ENCODE assay signal across 12 cellular contexts in the genomic region with DNA sequence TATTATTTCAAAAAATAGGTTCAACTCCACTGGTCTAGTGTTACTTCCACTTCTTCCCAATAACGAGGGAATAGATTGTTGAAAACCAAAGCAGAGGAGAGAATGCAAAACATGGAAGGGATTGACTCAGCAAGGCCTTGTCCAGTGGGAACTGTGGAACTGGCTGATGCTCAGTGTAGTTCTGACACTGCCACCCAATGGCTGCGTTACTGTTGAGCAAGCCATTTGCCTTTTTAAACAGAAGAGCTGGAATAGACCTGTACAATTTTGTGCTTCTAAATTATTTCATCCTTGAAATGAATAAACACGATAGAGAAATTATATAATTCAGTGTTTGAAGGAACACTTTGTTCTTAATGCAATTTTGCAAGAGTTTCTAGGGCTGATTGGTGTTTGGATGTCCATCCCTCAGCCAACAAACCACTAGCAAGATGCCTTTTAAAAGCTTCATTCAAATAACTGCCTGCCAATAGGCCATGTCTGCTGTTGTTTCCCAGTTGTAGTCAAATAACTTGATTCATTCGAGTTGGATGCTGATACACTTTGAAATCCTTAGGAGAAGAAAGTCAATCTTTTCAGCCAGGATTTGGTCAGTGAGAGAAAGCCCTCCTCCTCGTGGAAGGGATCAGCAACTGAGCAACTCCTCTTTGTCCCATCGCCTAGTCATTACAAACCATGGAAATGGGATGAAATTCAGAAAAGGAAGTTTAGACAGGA. TPM values are rescaled to one million over a fixed set of nuclear protein-coding genes. Genes with fewer than 3 reads are reported as not detected.
DNase-seq lines count a peak whose midpoint lies in the region; ATAC-seq and TF ChIP-seq lines count a peak whose summit lies in the region.
"Had no signal": no experiment of that assay in that cellular context is flagged by ENCODE, and none has a peak within 500 bp of the region (broad histone marks: within the 10 kb centered on the region; RNA-seq: fewer than 3 reads in every experiment).

No MANE protein-coding gene starts in this region.

- POLR2A ChIA-PET in SK-N-SH (lab: Yijun Ruan, JAX), result no interaction called here

- H3K4me2 ChIP-seq in SK-N-SH, result no peak overlapping the region

- H3K27me3 ChIP-seq in SK-N-SH (ENCODE audit: insufficient read depth) (no peaks in the 10 kb centered on the region), cardiac muscle cell (no peaks in the 10 kb centered on the region), rectal smooth muscle tissue (ENCODE audit: control insufficient read depth, insufficient read depth, low read length) (no peaks in the 10 kb centered on the region)

- no peaks in the 10 kb centered on the region for H3K9me3 ChIP-seq in SK-N-SH
- H3K9me3 ChIP-seq in cardiac muscle cell (ENCODE audit: low read depth), result no peaks in the 10 kb centered on the region

- 68% methylated on average over 6 of the region's 6 CpGs for WGBS in SK-N-SH (ENCODE audit: low lambda C conversion rate)

- CTCF ChIA-PET in SK-N-SH (lab: Yijun Ruan, JAX), result interaction anchor here (0.8 to 1.9 kb wide), 3 partner anchors 10 to 82 kb away, joined by 3 to 5 read pairs (median 4); no protein-coding TSS in a partner anchor

- no peak for TF ChIP-seq EP300 in SK-N-SH (IDR thresholded peaks at IDR 0.05; ENCODE audit: borderline replicate concordance in 1 of 2, low read depth in 1 of 2, low read length in 1 of 2)

- H3K79me2 ChIP-seq in SK-N-SH (ENCODE audit: insufficient read depth), result no peaks in the 10 kb centered on the region

- no peaks in the 10 kb centered on the region for H4K20me1 ChIP-seq in SK-N-SH (ENCODE audit: insufficient read depth)

- H3K9me2 ChIP-seq in SK-N-SH, result no peaks in the 10 kb centered on the region

- H3K4me3 ChIP-seq in SK-N-SH (ENCODE audit: low read depth in 2 of 2, low read length in 1 of 2) (no peak overlapping the region), cardiac muscle cell (no peak overlapping the region), rectal smooth muscle tissue (ENCODE audit: low read length) (no peak overlapping the region)

- H3F3A ChIP-seq in SK-N-SH (replicated peaks; ENCODE audit: insufficient read depth), result no peaks in the 10 kb centered on the region

- no peak overlapping the region for H2AFZ ChIP-seq in SK-N-SH (ENCODE audit: low read depth)

- ATAC-seq in HG02588 (IDR thresholded peaks at IDR 0.05; ENCODE audit: unreplicated experiment), result no peak

- H3K9ac ChIP-seq in SK-N-SH, result no peak overlapping the region
- no peak overlapping the region for H3K9ac ChIP-seq in rectal smooth muscle tissue (ENCODE audit: low read length)

- no peak for DNase-seq in SK-N-SH
- peak in 1 of 2 donors; percentile 74 for DNase-seq in cardiac muscle cell (ENCODE audit: low read depth in 1 of 2, low spot score in 1 of 2)
- DNase-seq in effector CD8-positive, alpha-beta T cell (lab: John Stamatoyannopoulos, UW), result no peak
- no peak for DNase-seq in DMS79 (lab: John Stamatoyannopoulos, UW)
- DNase-seq in NCI-H146 treated with DMSO at 0.1 percent for 48 hours (lab: John Stamatoyannopoulos, UW; ENCODE audit: unreplicated experiment), result no peak
- DNase-seq: DMS79 treated with DMSO at 0.1 percent for 48 hours; naive B cell; NCI-H2081 treated with DMSO at 0.1 percent for 48 hours; stimulated activated CD8-positive, alpha-beta memory T cell treated with anti-CD3 and anti-CD28 coated beads, Interleukin-4, amount 100 ng/mL, for 48 hours had no signal

- H3K36me3 ChIP-seq in SK-N-SH (replicated peaks in 1 of 2; ENCODE audit: control insufficient read depth in 1 of 2, insufficient read depth in 2 of 2, low read length in 1 of 2) (no peaks in the 10 kb centered on the region), cardiac muscle cell (no peaks in the 10 kb centered on the region), rectal smooth muscle tissue (ENCODE audit: control insufficient read depth, insufficient read depth, low read length) (no peaks in the 10 kb centered on the region)

- TF ChIP-seq CTCF in GM12872 (IDR thresholded peaks at IDR 0.05; ENCODE audit: insufficient read depth, low read depth, low read length) (peak; percentile 18; the same call in 1 of the 3 replicates), SK-N-SH (IDR thresholded peaks at IDR 0.05) (peak; percentile 30), cardiac muscle cell (IDR thresholded peaks at IDR 0.05; ENCODE audit: low read depth, low read length) (peak; percentile 20)

- H3K27ac ChIP-seq in SK-N-SH (ENCODE audit: low read depth in 2 of 2, low read length in 1 of 2) (no peak overlapping the region), cardiac muscle cell (no peak overlapping the region), rectal smooth muscle tissue (ENCODE audit: low read depth, low read length) (peak overlapping the region; percentile 58)

- H3K4me1 ChIP-seq in SK-N-SH (ENCODE audit: control insufficient read depth in 1 of 2, insufficient read depth in 2 of 2, low read depth in 1 of 2, low read length in 1 of 2) (peaks cover 4 to 19% of the 10 kb centered on the region in 2 experiments), cardiac muscle cell (ENCODE audit: low read depth) (peaks cover 4% of the 10 kb centered on the region), rectal smooth muscle tissue (ENCODE audit: control insufficient read depth, insufficient read depth, low read length) (peaks cover 12% of the 10 kb centered on the region)

- TF ChIP-seq RAD21 in SK-N-SH (IDR thresholded peaks at IDR 0.05; ENCODE audit: low read length), result peak; percentile 51

TF ChIP-seq in SK-N-SH, 30 proteins besides CTCF, POLR2A, EP300 and RAD21:
- TF ChIP-seq SMC3 (IDR thresholded peaks at IDR 0.05; ENCODE audit: low read depth, low read length), result peak; percentile 41
- TF ChIP-seq, protein P1, sequence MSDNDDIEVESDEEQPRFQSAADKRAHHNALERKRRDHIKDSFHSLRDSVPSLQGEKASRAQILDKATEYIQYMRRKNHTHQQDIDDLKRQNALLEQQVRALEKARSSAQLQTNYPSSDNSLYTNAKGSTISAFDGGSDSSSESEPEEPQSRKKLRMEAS (IDR thresholded peaks at IDR 0.05; ENCODE audit: low read depth), result no peak
- TF ChIP-seq NFIC (IDR thresholded peaks at IDR 0.05; ENCODE audit: borderline replicate concordance), result no peak

RNA-seq across cellular contexts. Expression of a gene that starts 7.2 kb away (rescaled TPM):
- 76.2 and 109 TPM in 2 replicates for polyA plus RNA-seq in SK-N-SH (2012; rRNA removed)
- 103 and 113 TPM in 2 replicates for polyA plus RNA-seq in SK-N-SH (2012; cell fraction: cytosol; rRNA removed)
- polyA plus RNA-seq in SK-N-SH (2012; cell fraction: nucleus; rRNA removed), result 41.9 and 53.5 TPM in 2 replicates
- total RNA-seq in cardiac muscle cell, result 1.4 TPM in 1 of 2 replicates, not detected in the other
- 1.1 TPM in 1 of 2 replicates, not detected in the other for polyA plus RNA-seq in cardiac muscle cell

RNA-seq across cellular contexts. Expression of a gene that starts 45.5 kb away (rescaled TPM):
- polyA plus RNA-seq in SK-N-SH (2012; rRNA removed) (0.64 and 1.1 TPM in 2 replicates), cardiac muscle cell (not detected in 2 replicates)
- 1.2 and 1.7 TPM in 2 replicates for polyA plus RNA-seq in SK-N-SH (2012; cell fraction: cytosol; rRNA removed)
- polyA plus RNA-seq in SK-N-SH (2012; cell fraction: nucleus; rRNA removed), result 0.22 and 0.58 TPM in 2 replicates
- not detected in 2 replicates for total RNA-seq in cardiac muscle cell

RNA-seq across cellular contexts. Expression of a gene that starts 49.6 kb away (rescaled TPM):
- not detected in 2 replicates for polyA plus RNA-seq in SK-N-SH (2012; rRNA removed)
- polyA plus RNA-seq in SK-N-SH (2012; cell fraction: cytosol; rRNA removed), result 0.01 TPM in 2 replicates
- polyA plus RNA-seq in SK-N-SH (2012; cell fraction: nucleus; rRNA removed), result 0.01 TPM in 1 of 2 replicates, not detected in the other
- not detected in 2 replicates for total RNA-seq in cardiac muscle cell
- polyA plus RNA-seq in cardiac muscle cell, result 0.24 TPM in 1 of 2 replicates, not detected in the other

Comparison
In these comparisons a context has a peak if more than half of its experiments do, and no peak if none do; other contexts are left out.
1. RNA of a gene that starts 7.2 kb away (polyA plus RNA-seq): 41.9 to 113 TPM in SK-N-SH; 1.1 TPM in cardiac muscle cell; every median in the first group is over 10 times any median in the second.
2. Peak in every context shown above with its lines, with median percentiles within 50 percentile points of each other: CTCF ChIP-seq.